ENCODE assay signal across 9 cellular contexts in the genomic region with DNA sequence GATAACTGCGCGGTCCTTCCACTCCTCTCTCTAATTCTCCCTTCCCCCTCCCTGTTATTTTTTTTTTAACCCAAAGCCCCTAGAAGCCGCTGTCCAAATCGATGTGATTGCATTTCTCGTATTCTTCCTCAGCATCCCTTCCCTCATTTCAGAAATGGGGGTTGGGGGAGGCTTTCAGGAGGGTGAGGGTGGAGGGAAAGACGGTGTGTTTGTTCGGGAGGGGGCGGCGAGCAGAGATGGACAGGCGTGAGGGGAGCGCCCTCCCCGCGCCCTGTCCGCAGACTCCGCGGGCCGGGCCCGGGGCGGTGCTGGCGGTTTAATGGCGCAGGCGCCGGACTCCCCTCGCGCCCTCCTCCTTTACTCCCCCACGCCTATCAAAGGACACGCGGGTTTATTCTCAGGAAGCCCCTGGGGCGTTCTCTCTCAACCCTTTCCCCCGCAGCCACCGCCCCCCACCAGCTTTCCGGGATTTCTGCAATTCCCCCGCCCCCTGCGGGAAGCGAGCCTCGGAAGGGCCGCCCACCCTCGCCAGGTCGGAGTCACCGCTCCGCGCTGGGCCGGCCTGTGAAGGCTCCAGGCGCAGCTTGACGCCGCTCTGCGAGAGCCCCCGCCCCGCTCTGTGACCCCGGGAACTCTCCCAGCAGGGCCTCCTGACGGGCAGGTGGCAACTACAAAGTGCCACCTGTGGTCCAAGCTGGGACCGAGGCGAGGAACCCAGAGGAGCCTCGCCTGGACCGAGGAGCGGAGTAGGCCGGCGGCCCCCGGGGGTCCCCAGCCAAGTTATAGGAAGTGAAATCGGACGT. TPM values are rescaled to one million over a fixed set of nuclear protein-coding genes. Genes with fewer than 3 reads are reported as not detected.
DNase-seq lines count a peak whose midpoint lies in the region; ATAC-seq, FAIRE-seq and TF ChIP-seq lines count a peak whose summit lies in the region.
"Had no signal": no experiment of that assay in that cellular context is flagged by ENCODE, and none has a peak within 500 bp of the region (broad histone marks: within the 10 kb centered on the region; RNA-seq: fewer than 3 reads in every experiment).

No MANE protein-coding gene starts in this region.

- H3K4me3 Mint-ChIP-seq in astrocyte (ENCODE audit: unreplicated experiment) = peak overlapping the region; percentile 90

- H3K27ac Mint-ChIP-seq in astrocyte (ENCODE audit: unreplicated experiment) = no peak overlapping the region

- H3K27me3 ChIP-seq in astrocyte (ENCODE audit: insufficient read depth, low read length) = peaks cover 25% of the 10 kb centered on the region

- no peak overlapping the region for H3K27ac ChIP-seq in astrocyte (ENCODE audit: low read depth, low read length)

- H3K36me3 ChIP-seq in astrocyte (ENCODE audit: insufficient read depth, low read length) = no peaks in the 10 kb centered on the region

- no peak for FAIRE-seq in astrocyte (lab: Jason Lieb, UNC)

- peak overlapping the region; percentile 31 for H3K4me3 ChIP-seq in astrocyte (ENCODE audit: insufficient read depth, low read depth, low read length)

- no peaks in the 10 kb centered on the region for H3K4me1 Mint-ChIP-seq in astrocyte (ENCODE audit: low read depth, unreplicated experiment)

- H3K4me1 ChIP-seq in astrocyte (ENCODE audit: insufficient read depth, low read length) = no peaks in the 10 kb centered on the region

- H3K9ac ChIP-seq in astrocyte (ENCODE audit: low read length) = no peak overlapping the region

- no peak for TF ChIP-seq CTCF in astrocyte (IDR thresholded peaks at IDR 0.05; ENCODE audit: insufficient read depth, low read depth, low read length)

- DNase-seq in D341Med (ENCODE audit: low spot score) = peak; percentile 67
- DNase-seq in NCI-H1105 treated with DMSO at 0.1 percent for 48 hours (lab: John Stamatoyannopoulos, UW) = peak; percentile 90
- DNase-seq in astrocyte (ENCODE audit: low read depth) = no peak
- DNase-seq in left lobe of liver (ENCODE audit: low spot score) = no peak
- DNase-seq in activated CD4-positive, alpha-beta T cell treated with anti-CD3 and anti-CD28 coated beads, Interleukin-2, amount 50 U/mL, for 4 hours = no peak
- no peak for DNase-seq in activated CD4-positive, CD25-positive, alpha-beta regulatory T cell treated with anti-CD3 and anti-CD28 coated beads, Interleukin-2, amount 50 U/mL, for 72 hours
- DNase-seq in EL = no peak

- H3K79me2 ChIP-seq in astrocyte (ENCODE audit: insufficient read depth, low read length) = no peaks in the 10 kb centered on the region

- peak overlapping the region; percentile 74 for H3K4me2 ChIP-seq in astrocyte (ENCODE audit: low read length)

- H2AFZ ChIP-seq in astrocyte (ENCODE audit: low read depth, low read length) = no peak overlapping the region

- H4K20me1 ChIP-seq in astrocyte (ENCODE audit: insufficient read depth, low read length) = no peaks in the 10 kb centered on the region

- no peaks in the 10 kb centered on the region for H3K9me3 ChIP-seq in astrocyte (ENCODE audit: insufficient read depth, low read depth, low read length)

- no peaks in the 10 kb centered on the region for H3K36me3 Mint-ChIP-seq in astrocyte (ENCODE audit: low read depth, unreplicated experiment)

- H3K9me3 Mint-ChIP-seq in astrocyte (ENCODE audit: unreplicated experiment) = peaks cover 2% of the 10 kb centered on the region

- ATAC-seq in left lobe of liver (peak; percentile 54), GM19324 (IDR thresholded peaks at IDR 0.05; ENCODE audit: low FRiP score, unreplicated experiment) (no peak)
- ATAC-seq: stimulated activated naive CD8-positive, alpha-beta T cell treated with anti-CD3 and anti-CD28 coated beads, Interleukin-15, Interleukin-2, amounts not matched to agents 100 U/mL and 50 U/mL, for 24 hours had no signal

- H3K27me3 Mint-ChIP-seq in astrocyte (ENCODE audit: low read depth, unreplicated experiment) = peaks cover 48% of the 10 kb centered on the region

RNA-seq across cellular contexts. Expression of a gene that starts 1.0 kb away (rescaled TPM):
- total RNA-seq in astrocyte (0.30 and 1.2 TPM in 2 replicates), left lobe of liver (not detected)

Comparison
In these comparisons a context has a peak if more than half of its experiments do, and no peak if none do; other contexts are left out.
1. DNase-seq: peak in D341Med (single experiment) and NCI-H1105 treated with DMSO at 0.1 percent for 48 hours (single experiment); none in astrocyte (single experiment), left lobe of liver (single experiment), activated CD4-positive, alpha-beta T cell treated with anti-CD3 and anti-CD28 coated beads, Interleukin-2, amount 50 U/mL, for 4 hours (0 of 2), activated CD4-positive, CD25-positive, alpha-beta regulatory T cell treated with anti-CD3 and anti-CD28 coated beads, Interleukin-2, amount 50 U/mL, for 72 hours (single experiment) and EL (single experiment).